31 cellular contexts compared by ENCODE assay signal in genomic region chr5:175393922-175394321, GRCh38. TPM values are rescaled to one million over a fixed set of nuclear protein-coding genes. Genes with fewer than 3 reads are reported as not detected.
"Had no signal": no experiment of that assay in that cellular context is flagged by ENCODE, and none has a peak within 500 bp of the region (broad histone marks: within the 10 kb centered on the region; RNA-seq: fewer than 3 reads in every experiment).

No MANE protein-coding gene starts in this region.

- H3K4me3 ChIP-seq: coronary artery, esophagus muscularis mucosa, gastroesophageal sphincter, heart left ventricle, hepatocyte, left lung, pancreas, right lobe of liver, smooth muscle cell, stomach, tibial nerve, upper lobe of left lung had no signal

- H3K27ac ChIP-seq: coronary artery, esophagus muscularis mucosa, foreskin keratinocyte, gastroesophageal sphincter, heart left ventricle, hepatocyte, left lung, pancreas, right lobe of liver, stomach, tibial nerve, upper lobe of left lung had no signal

- H3K4me1 ChIP-seq: esophagus muscularis mucosa, foreskin keratinocyte, gastroesophageal sphincter, heart left ventricle, left lung, pancreas, right lobe of liver, stomach, tibial nerve, upper lobe of left lung had no signal

- H3K79me2 ChIP-seq: hepatocyte had no signal

- H3K9me3 ChIP-seq: esophagus muscularis mucosa, gastroesophageal sphincter, heart left ventricle, left lung, pancreas, right lobe of liver, stomach, tibial nerve, upper lobe of left lung had no signal

- ATAC-seq: foreskin keratinocyte; gastroesophageal sphincter; heart left ventricle; left lung; naive thymus-derived CD8-positive, alpha-beta T cell; pancreas; right lobe of liver had no signal

- DNase-seq: dermis blood vessel endothelial cell; effector memory CD4-positive, alpha-beta T cell; foreskin keratinocyte; heart left ventricle; kidney; left lung; mammary epithelial cell; mesendoderm; midbrain; naive thymus-derived CD8-positive, alpha-beta T cell; occipital lobe; pancreas; retina; right lobe of liver; stimulated activated CD4-positive, alpha-beta T cell treated with anti-CD3 and anti-CD28 coated beads, Interleukin-12 subunit alpha, Interleukin-12 subunit beta, amount 100 ng/mL, for 4 hours; stimulated activated CD4-positive, alpha-beta T cell treated with anti-CD3 and anti-CD28 coated beads, Interleukin-1b, Interleukin-23, amount 100 ng/mL, for 48 hours; stimulated activated CD4-positive, alpha-beta T cell treated with anti-CD3 and anti-CD28 coated beads, Interleukin-4, amount 100 ng/mL, for 1 hour; stimulated activated CD8-positive, alpha-beta memory T cell treated with anti-CD3 and anti-CD28 coated beads, Interleukin-4, amount 100 ng/mL, for 48 hours; stimulated activated naive CD4-positive, alpha-beta T cell treated with Interleukin-2 at 50 U/mL for 16 hours; stomach; upper lobe of left lung had no signal

- H3K27me3 ChIP-seq: foreskin keratinocyte, hepatocyte, pancreas, right lobe of liver, tibial nerve, upper lobe of left lung had no signal

- H3K36me3 ChIP-seq: esophagus muscularis mucosa, gastroesophageal sphincter, heart left ventricle, left lung, pancreas, right lobe of liver, stomach, tibial nerve, upper lobe of left lung had no signal

- H3K4me2 ChIP-seq: hepatocyte, smooth muscle cell had no signal

- H2AFZ ChIP-seq: hepatocyte had no signal

RNA-seq across cellular contexts. Expression of gene DRD1, which starts 50.1 kb away (rescaled TPM):
- total RNA-seq: dermis blood vessel endothelial cell; endothelial cell of umbilical vein; epithelial cell of proximal tubule; foreskin keratinocyte; mammary epithelial cell; myocyte; naive thymus-derived CD8-positive, alpha-beta T cell; pulmonary artery endothelial cell had no signal
- polyA plus RNA-seq: endothelial cell of umbilical vein; foreskin keratinocyte; heart left ventricle; mammary epithelial cell; naive thymus-derived CD8-positive, alpha-beta T cell had no signal
